In the genomic region with DNA sequence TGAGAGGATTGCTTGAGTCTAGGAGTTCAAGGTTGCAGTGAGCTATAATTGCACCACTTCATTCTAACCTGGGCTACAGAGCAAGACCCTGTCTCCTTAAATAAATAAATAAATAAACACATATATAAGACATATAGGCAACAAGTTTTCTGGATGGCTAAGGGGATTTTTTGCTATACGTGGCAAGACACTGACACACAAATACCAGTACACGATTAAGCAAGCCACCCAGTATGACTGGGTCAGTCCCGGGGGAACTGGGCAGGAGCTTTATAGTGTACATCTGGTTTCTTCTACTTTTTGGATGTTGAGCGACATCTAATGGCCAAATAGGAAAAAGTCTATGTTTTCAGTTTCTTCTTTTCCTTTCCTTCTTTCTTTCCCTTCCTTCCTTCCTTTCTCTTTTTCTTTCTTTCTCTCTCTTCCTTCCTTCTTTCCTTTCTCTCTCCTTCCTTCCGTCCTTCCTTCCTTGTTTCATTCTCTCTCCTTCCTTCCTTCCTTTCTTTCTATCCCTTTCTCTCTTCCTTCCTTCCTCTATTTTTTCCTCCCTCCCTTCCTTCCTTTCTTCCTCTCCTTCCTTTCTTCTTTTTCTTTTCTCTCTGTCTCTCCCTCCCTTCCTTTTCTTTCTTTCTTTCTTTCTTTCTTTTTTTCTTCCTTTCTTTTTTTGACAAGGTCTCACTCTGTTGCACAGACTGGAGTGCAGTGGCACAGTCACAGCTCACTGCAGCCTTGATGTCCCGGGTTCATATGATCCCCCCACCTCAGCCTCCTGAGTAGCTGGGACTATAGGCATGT, we compare ENCODE assay signal across 1 cellular context.
A peak's percentile ranks its signal among the peaks of the same experiment; 100 is the strongest.
TF ChIP-seq lines count a peak whose summit lies in the region.

No MANE protein-coding gene starts in this region.

TF ChIP-seq in K562, 482 proteins besides CTCF, POLR2A, EP300 and RAD21 (continued from another document and continues in another):
- TF ChIP-seq, protein P1, sequence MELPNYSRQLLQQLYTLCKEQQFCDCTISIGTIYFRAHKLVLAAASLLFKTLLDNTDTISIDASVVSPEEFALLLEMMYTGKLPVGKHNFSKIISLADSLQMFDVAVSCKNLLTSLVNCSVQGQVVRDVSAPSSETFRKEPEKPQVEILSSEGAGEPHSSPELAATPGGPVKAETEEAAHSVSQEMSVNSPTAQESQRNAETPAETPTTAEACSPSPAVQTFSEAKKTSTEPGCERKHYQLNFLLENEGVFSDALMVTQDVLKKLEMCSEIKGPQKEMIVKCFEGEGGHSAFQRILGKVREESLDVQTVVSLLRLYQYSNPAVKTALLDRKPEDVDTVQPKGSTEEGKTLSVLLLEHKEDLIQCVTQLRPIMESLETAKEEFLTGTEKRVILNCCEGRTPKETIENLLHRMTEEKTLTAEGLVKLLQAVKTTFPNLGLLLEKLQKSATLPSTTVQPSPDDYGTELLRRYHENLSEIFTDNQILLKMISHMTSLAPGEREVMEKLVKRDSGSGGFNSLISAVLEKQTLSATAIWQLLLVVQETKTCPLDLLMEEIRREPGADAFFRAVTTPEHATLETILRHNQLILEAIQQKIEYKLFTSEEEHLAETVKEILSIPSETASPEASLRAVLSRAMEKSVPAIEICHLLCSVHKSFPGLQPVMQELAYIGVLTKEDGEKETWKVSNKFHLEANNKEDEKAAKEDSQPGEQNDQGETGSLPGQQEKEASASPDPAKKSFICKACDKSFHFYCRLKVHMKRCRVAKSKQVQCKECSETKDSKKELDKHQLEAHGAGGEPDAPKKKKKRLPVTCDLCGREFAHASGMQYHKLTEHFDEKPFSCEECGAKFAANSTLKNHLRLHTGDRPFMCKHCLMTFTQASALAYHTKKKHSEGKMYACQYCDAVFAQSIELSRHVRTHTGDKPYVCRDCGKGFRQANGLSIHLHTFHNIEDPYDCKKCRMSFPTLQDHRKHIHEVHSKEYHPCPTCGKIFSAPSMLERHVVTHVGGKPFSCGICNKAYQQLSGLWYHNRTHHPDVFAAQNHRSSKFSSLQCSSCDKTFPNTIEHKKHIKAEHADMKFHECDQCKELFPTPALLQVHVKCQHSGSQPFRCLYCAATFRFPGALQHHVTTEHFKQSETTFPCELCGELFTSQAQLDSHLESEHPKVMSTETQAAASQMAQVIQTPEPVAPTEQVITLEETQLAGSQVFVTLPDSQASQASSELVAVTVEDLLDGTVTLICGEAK (IDR thresholded peaks at IDR 0.05) = 0 out of 2 replicates have a peak, but pooled peaks have one; percentile 43
- TF ChIP-seq, protein P1 (CRISPR knock-in tag; IDR thresholded peaks at IDR 0.05) = no peak
- TF ChIP-seq MAZ (CRISPR knock-in tag; conservative IDR thresholded peaks at IDR 0.05 in 1 of 2, IDR thresholded peaks at IDR 0.05 in 1 of 2) = no peak
- TF ChIP-seq, protein P2, sequence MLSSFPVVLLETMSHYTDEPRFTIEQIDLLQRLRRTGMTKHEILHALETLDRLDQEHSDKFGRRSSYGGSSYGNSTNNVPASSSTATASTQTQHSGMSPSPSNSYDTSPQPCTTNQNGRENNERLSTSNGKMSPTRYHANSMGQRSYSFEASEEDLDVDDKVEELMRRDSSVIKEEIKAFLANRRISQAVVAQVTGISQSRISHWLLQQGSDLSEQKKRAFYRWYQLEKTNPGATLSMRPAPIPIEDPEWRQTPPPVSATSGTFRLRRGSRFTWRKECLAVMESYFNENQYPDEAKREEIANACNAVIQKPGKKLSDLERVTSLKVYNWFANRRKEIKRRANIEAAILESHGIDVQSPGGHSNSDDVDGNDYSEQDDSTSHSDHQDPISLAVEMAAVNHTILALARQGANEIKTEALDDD (IDR thresholded peaks at IDR 0.05) = no peak
- peak; percentile 84 for TF ChIP-seq NCOA4 (IDR thresholded peaks at IDR 0.05; ENCODE audit: partially characterized antibody)
- no peak for TF ChIP-seq ZFX (CRISPR knock-in tag; IDR thresholded peaks at IDR 0.05)
- TF ChIP-seq NR2C1 (IDR thresholded peaks at IDR 0.05) = peak; percentile 52; the same call in 1 of the 2 replicates
- no peak for TF ChIP-seq NR2C1 (tag; IDR thresholded peaks at IDR 0.05)
- TF ChIP-seq, protein P3, sequence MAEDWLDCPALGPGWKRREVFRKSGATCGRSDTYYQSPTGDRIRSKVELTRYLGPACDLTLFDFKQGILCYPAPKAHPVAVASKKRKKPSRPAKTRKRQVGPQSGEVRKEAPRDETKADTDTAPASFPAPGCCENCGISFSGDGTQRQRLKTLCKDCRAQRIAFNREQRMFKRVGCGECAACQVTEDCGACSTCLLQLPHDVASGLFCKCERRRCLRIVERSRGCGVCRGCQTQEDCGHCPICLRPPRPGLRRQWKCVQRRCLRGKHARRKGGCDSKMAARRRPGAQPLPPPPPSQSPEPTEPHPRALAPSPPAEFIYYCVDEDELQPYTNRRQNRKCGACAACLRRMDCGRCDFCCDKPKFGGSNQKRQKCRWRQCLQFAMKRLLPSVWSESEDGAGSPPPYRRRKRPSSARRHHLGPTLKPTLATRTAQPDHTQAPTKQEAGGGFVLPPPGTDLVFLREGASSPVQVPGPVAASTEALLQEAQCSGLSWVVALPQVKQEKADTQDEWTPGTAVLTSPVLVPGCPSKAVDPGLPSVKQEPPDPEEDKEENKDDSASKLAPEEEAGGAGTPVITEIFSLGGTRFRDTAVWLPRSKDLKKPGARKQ (CRISPR knock-in tag; IDR thresholded peaks at IDR 0.05) = no peak
- TF ChIP-seq ZBED1 (IDR thresholded peaks at IDR 0.05) = no peak
- TF ChIP-seq, protein P4, sequence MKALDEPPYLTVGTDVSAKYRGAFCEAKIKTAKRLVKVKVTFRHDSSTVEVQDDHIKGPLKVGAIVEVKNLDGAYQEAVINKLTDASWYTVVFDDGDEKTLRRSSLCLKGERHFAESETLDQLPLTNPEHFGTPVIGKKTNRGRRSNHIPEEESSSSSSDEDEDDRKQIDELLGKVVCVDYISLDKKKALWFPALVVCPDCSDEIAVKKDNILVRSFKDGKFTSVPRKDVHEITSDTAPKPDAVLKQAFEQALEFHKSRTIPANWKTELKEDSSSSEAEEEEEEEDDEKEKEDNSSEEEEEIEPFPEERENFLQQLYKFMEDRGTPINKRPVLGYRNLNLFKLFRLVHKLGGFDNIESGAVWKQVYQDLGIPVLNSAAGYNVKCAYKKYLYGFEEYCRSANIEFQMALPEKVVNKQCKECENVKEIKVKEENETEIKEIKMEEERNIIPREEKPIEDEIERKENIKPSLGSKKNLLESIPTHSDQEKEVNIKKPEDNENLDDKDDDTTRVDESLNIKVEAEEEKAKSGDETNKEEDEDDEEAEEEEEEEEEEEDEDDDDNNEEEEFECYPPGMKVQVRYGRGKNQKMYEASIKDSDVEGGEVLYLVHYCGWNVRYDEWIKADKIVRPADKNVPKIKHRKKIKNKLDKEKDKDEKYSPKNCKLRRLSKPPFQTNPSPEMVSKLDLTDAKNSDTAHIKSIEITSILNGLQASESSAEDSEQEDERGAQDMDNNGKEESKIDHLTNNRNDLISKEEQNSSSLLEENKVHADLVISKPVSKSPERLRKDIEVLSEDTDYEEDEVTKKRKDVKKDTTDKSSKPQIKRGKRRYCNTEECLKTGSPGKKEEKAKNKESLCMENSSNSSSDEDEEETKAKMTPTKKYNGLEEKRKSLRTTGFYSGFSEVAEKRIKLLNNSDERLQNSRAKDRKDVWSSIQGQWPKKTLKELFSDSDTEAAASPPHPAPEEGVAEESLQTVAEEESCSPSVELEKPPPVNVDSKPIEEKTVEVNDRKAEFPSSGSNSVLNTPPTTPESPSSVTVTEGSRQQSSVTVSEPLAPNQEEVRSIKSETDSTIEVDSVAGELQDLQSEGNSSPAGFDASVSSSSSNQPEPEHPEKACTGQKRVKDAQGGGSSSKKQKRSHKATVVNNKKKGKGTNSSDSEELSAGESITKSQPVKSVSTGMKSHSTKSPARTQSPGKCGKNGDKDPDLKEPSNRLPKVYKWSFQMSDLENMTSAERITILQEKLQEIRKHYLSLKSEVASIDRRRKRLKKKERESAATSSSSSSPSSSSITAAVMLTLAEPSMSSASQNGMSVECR (CRISPR knock-in tag; IDR thresholded peaks at IDR 0.05) = no peak
- TF ChIP-seq CHD2 (IDR thresholded peaks at IDR 0.05; ENCODE audit: low read depth, low read length) = no peak
- no peak for TF ChIP-seq PYGO2 (tag; IDR thresholded peaks at IDR 0.05)
- TF ChIP-seq, protein P5, sequence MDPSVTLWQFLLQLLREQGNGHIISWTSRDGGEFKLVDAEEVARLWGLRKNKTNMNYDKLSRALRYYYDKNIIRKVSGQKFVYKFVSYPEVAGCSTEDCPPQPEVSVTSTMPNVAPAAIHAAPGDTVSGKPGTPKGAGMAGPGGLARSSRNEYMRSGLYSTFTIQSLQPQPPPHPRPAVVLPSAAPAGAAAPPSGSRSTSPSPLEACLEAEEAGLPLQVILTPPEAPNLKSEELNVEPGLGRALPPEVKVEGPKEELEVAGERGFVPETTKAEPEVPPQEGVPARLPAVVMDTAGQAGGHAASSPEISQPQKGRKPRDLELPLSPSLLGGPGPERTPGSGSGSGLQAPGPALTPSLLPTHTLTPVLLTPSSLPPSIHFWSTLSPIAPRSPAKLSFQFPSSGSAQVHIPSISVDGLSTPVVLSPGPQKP (CRISPR knock-in tag; IDR thresholded peaks at IDR 0.05) = no peak
- TF ChIP-seq SETDB1 (IDR thresholded peaks at IDR 0.05; ENCODE audit: low read length) = no peak
- no peak for TF ChIP-seq TFAM (CRISPR knock-in tag; conservative IDR thresholded peaks at IDR 0.05)
- no peak for TF ChIP-seq ZNF561 (CRISPR knock-in tag; conservative IDR thresholded peaks at IDR 0.05)
- peak; percentile 70 for TF ChIP-seq TOE1 (IDR thresholded peaks at IDR 0.05; ENCODE audit: borderline replicate concordance)
- no peak for TF ChIP-seq TOE1 (CRISPR knock-in tag; IDR thresholded peaks at IDR 0.05; ENCODE audit: borderline replicate concordance, low read depth)
- TF ChIP-seq ERF (CRISPR knock-in tag; IDR thresholded peaks at IDR 0.05) = no peak
- no peak for TF ChIP-seq BCOR (IDR thresholded peaks at IDR 0.05)
- TF ChIP-seq, protein P6, sequence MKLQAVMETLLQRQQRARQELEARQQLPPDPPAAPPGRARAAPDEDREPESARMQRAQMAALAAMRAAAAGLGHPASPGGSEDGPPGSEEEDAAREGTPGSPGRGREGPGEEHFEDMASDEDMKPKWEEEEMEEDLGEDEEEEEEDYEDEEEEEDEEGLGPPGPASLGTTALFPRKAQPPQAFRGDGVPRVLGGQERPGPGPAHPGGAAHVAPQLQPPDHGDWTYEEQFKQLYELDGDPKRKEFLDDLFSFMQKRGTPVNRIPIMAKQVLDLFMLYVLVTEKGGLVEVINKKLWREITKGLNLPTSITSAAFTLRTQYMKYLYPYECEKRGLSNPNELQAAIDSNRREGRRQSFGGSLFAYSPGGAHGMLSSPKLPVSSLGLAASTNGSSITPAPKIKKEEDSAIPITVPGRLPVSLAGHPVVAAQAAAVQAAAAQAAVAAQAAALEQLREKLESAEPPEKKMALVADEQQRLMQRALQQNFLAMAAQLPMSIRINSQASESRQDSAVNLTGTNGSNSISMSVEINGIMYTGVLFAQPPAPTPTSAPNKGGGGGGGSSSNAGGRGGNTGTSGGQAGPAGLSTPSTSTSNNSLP (IDR thresholded peaks at IDR 0.05; ENCODE audit: borderline replicate concordance, low read depth, low read length) = no peak
- TF ChIP-seq NFATC3 (IDR thresholded peaks at IDR 0.05) = no peak
- TF ChIP-seq, protein P7, sequence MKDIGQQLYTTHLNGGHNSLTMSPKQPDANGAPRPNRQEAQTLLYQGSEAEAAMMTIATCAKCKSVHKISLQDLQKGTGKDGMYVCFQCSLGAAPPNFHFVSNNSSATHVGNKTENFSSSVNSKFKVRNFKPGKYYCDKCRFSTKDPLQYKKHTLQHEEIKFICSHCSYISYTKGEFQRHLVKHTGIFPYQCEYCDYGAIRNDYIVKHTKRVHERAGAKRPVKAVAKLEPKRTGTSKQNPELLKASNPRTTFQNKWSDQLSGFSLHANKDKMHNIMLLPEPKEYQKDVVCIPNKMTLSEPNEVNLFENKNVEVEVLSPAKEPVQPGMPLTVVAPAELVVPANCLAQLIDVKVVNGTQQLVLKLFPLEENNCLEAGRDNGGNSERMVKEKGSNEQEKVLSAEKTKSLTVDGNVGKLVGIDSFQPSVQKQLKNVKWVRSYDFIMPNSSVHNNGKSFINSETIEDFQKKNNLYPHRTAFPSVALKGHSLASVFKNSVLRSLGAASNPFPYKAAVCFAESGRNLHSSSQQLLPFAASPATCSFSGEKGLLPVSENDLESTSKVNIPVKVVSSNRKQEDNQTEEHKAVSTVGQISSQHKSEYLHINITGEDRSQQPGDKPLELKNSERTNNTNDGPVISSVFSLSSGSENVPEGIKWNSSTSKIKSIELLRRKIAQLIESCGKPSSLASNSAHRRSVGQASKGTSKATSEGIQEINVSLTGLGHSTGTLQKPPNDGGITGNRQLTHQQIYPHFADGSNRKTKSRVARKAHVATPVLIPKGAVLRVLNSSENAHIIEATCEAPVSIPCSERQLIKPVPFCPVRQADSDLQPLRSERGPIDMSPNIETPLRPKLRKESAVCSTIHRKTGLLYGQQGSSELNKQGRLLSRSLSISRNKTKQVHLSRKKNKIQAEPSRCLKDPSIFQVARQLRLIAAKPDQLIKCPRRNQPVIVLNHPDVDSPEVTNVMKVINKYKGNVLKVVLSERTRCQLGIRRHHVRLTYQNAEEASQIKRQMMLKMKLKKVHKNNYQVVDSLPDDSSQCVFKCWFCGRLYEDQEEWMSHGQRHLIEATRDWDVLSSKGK (CRISPR knock-in tag; IDR thresholded peaks at IDR 0.05) = no peak
- no peak for TF ChIP-seq ZNF583 (CRISPR knock-in tag; IDR thresholded peaks at IDR 0.05)
- TF ChIP-seq, protein P8, sequence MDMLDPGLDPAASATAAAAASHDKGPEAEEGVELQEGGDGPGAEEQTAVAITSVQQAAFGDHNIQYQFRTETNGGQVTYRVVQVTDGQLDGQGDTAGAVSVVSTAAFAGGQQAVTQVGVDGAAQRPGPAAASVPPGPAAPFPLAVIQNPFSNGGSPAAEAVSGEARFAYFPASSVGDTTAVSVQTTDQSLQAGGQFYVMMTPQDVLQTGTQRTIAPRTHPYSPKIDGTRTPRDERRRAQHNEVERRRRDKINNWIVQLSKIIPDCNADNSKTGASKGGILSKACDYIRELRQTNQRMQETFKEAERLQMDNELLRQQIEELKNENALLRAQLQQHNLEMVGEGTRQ (CRISPR knock-in tag; IDR thresholded peaks at IDR 0.05) = no peak
- no peak for TF ChIP-seq YY1 (IDR thresholded peaks at IDR 0.05; ENCODE audit: borderline replicate concordance in 1 of 3, control insufficient read depth in 1 of 3, extremely low read depth in 1 of 3, insufficient read depth in 3 of 3, insufficient read length in 1 of 3, insufficient replicate concordance in 2 of 3, low read depth in 1 of 3, low read length in 2 of 3)
